In the genomic region with DNA sequence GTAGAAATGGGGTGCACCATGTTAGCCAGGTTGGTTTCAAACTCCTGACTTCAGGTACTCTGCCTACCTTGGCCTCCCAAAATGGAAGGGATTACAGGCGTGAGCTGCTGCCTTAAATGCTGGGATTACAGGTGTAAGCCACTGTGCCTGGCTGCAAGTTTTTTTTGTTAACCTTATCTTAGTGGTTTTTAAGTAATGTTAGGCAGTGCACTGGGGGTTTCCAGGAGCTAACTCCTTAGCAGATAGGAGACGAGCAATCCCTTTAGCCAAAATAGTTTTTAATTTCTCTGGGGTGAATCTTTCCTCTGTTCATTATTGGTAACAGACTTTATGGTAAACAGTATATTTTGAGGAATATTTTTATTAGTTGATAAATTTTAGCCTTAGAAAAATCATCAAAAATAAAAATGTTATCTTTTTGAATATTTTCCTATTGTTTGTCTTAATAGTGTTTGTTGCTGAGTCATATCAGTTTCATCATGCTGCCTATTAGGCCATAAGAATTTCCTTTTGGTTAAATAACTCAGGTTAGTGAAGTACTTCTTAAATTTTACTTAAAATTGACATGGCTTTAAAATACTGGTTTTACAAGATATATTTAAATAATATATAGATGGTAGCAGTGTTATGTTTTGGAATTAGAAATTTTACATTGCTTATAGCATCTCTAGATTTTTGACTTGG, we compare ENCODE assay signal across 1 cellular context.
TF ChIP-seq lines count a peak whose summit lies in the region.

No MANE protein-coding gene starts in this region.

TF ChIP-seq in GM23338, 12 proteins besides CTCF, POLR2A, EP300 and RAD21 (continued from another document):
- TF ChIP-seq, protein P1, sequence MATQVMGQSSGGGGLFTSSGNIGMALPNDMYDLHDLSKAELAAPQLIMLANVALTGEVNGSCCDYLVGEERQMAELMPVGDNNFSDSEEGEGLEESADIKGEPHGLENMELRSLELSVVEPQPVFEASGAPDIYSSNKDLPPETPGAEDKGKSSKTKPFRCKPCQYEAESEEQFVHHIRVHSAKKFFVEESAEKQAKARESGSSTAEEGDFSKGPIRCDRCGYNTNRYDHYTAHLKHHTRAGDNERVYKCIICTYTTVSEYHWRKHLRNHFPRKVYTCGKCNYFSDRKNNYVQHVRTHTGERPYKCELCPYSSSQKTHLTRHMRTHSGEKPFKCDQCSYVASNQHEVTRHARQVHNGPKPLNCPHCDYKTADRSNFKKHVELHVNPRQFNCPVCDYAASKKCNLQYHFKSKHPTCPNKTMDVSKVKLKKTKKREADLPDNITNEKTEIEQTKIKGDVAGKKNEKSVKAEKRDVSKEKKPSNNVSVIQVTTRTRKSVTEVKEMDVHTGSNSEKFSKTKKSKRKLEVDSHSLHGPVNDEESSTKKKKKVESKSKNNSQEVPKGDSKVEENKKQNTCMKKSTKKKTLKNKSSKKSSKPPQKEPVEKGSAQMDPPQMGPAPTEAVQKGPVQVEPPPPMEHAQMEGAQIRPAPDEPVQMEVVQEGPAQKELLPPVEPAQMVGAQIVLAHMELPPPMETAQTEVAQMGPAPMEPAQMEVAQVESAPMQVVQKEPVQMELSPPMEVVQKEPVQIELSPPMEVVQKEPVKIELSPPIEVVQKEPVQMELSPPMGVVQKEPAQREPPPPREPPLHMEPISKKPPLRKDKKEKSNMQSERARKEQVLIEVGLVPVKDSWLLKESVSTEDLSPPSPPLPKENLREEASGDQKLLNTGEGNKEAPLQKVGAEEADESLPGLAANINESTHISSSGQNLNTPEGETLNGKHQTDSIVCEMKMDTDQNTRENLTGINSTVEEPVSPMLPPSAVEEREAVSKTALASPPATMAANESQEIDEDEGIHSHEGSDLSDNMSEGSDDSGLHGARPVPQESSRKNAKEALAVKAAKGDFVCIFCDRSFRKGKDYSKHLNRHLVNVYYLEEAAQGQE (IDR thresholded peaks at IDR 0.05; ENCODE audit: unreplicated experiment), result no peak
- TF ChIP-seq STAT1 (IDR thresholded peaks at IDR 0.05; ENCODE audit: unreplicated experiment) (no peak), EZH2phosphoT487 (IDR thresholded peaks at IDR 0.05; ENCODE audit: unreplicated experiment) (no peak), JUNB (IDR thresholded peaks at IDR 0.05; ENCODE audit: unreplicated experiment) (no peak), EZH2 (IDR thresholded peaks at IDR 0.05; ENCODE audit: low read depth, unreplicated experiment) (no peak), ZNF331 (CRISPR knock-in tag; IDR thresholded peaks at IDR 0.05; ENCODE audit: low read depth) (no peak), ZNF114 (CRISPR knock-in tag; IDR thresholded peaks at IDR 0.05) (no peak), CREB1 (CRISPR knock-in tag; IDR thresholded peaks at IDR 0.05; ENCODE audit: low read depth) (no peak), NANOG (IDR thresholded peaks at IDR 0.05; ENCODE audit: borderline replicate concordance) (no peak)
- TF ChIP-seq, protein P2, sequence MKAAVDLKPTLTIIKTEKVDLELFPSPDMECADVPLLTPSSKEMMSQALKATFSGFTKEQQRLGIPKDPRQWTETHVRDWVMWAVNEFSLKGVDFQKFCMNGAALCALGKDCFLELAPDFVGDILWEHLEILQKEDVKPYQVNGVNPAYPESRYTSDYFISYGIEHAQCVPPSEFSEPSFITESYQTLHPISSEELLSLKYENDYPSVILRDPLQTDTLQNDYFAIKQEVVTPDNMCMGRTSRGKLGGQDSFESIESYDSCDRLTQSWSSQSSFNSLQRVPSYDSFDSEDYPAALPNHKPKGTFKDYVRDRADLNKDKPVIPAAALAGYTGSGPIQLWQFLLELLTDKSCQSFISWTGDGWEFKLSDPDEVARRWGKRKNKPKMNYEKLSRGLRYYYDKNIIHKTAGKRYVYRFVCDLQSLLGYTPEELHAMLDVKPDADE (IDR thresholded peaks at IDR 0.05), result no peak
- TF ChIP-seq, protein P3, sequence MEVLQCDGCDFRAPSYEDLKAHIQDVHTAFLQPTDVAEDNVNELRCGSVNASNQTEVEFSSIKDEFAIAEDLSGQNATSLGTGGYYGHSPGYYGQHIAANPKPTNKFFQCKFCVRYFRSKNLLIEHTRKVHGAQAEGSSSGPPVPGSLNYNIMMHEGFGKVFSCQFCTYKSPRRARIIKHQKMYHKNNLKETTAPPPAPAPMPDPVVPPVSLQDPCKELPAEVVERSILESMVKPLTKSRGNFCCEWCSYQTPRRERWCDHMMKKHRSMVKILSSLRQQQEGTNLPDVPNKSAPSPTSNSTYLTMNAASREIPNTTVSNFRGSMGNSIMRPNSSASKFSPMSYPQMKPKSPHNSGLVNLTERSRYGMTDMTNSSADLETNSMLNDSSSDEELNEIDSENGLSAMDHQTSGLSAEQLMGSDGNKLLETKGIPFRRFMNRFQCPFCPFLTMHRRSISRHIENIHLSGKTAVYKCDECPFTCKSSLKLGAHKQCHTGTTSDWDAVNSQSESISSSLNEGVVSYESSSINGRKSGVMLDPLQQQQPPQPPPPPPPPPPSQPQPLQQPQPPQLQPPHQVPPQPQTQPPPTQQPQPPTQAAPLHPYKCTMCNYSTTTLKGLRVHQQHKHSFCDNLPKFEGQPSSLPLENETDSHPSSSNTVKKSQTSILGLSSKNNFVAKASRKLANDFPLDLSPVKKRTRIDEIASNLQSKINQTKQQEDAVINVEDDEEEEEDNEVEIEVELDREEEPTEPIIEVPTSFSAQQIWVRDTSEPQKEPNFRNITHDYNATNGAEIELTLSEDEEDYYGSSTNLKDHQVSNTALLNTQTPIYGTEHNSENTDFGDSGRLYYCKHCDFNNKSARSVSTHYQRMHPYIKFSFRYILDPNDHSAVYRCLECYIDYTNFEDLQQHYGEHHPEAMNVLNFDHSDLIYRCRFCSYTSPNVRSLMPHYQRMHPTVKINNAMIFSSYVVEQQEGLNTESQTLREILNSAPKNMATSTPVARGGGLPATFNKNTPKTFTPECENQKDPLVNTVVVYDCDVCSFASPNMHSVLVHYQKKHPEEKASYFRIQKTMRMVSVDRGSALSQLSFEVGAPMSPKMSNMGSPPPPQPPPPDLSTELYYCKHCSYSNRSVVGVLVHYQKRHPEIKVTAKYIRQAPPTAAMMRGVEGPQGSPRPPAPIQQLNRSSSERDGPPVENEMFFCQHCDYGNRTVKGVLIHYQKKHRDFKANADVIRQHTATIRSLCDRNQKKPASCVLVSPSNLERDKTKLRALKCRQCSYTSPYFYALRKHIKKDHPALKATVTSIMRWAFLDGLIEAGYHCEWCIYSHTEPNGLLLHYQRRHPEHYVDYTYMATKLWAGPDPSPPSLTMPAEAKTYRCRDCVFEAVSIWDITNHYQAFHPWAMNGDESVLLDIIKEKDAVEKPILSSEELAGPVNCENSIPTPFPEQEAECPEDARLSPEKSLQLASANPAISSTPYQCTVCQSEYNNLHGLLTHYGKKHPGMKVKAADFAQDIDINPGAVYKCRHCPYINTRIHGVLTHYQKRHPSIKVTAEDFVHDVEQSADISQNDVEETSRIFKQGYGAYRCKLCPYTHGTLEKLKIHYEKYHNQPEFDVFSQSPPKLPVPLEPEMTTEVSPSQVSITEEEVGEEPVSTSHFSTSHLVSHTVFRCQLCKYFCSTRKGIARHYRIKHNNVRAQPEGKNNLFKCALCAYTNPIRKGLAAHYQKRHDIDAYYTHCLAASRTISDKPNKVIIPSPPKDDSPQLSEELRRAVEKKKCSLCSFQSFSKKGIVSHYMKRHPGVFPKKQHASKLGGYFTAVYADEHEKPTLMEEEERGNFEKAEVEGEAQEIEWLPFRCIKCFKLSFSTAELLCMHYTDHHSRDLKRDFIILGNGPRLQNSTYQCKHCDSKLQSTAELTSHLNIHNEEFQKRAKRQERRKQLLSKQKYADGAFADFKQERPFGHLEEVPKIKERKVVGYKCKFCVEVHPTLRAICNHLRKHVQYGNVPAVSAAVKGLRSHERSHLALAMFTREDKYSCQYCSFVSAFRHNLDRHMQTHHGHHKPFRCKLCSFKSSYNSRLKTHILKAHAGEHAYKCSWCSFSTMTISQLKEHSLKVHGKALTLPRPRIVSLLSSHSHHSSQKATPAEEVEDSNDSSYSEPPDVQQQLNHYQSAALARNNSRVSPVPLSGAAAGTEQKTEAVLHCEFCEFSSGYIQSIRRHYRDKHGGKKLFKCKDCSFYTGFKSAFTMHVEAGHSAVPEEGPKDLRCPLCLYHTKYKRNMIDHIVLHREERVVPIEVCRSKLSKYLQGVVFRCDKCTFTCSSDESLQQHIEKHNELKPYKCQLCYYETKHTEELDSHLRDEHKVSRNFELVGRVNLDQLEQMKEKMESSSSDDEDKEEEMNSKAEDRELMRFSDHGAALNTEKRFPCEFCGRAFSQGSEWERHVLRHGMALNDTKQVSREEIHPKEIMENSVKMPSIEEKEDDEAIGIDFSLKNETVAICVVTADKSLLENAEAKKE (CRISPR knock-in tag; IDR thresholded peaks at IDR 0.05), result no peak
